Comparison of ENCODE assay signal across 13 cellular contexts in genomic region chr3:57815034-57815433, GRCh38. TPM values are rescaled to one million over a fixed set of nuclear protein-coding genes. Genes with fewer than 3 reads are reported as not detected.
DNase-seq lines count a peak whose midpoint lies in the region; ATAC-seq and TF ChIP-seq lines count a peak whose summit lies in the region.
"Had no signal": no experiment of that assay in that cellular context is flagged by ENCODE, and none has a peak within 500 bp of the region (broad histone marks: within the 10 kb centered on the region; RNA-seq: fewer than 3 reads in every experiment).

No MANE protein-coding gene starts in this region.

- POLR2A ChIA-PET in OCI-LY7 (lab: Charles Lee): no interaction called here

- intact Hi-C loops in OCI-LY7 (cut with micrococcal nuclease; ENCODE audit: unreplicated experiment): no loop called here
- intact Hi-C loops in psoas muscle (cut with DNase I): no loop called here
- intact Hi-C loops in sciatic nerve (cut with DNase I): no loop called here

- 86 to 93% (median 91%) methylated on average over 6 of the region's 6 CpGs for WGBS in psoas muscle, 3 donors

- ATAC-seq in activated T-helper 17 cell treated with anti-CD3 and anti-CD28 coated beads, Interleukin-2, amount 50 U/mL, for 72 hours (replicated peaks): peak; percentile 72
- ATAC-seq in psoas muscle: no peak
- ATAC-seq in GM18517 (IDR thresholded peaks at IDR 0.05; ENCODE audit: unreplicated experiment): no peak
- ATAC-seq in sciatic nerve: no peak

- peaks cover 10% of the 10 kb centered on the region for H3K4me1 Mint-ChIP-seq in activated T-helper 17 cell treated with anti-CD3 and anti-CD28 coated beads, Interleukin-2, amount 50 U/mL, for 72 hours

- no peak for TF ChIP-seq CTCF in DOHH2 (IDR thresholded peaks at IDR 0.05; ENCODE audit: low read depth, low read length, poor library complexity, severe bottlenecking)
- TF ChIP-seq CTCF in OCI-LY7 (conservative IDR thresholded peaks at IDR 0.05; ENCODE audit: low read length): no peak
- no peak for TF ChIP-seq CTCF in neutrophil (IDR thresholded peaks at IDR 0.05)
- no peak for TF ChIP-seq CTCF in psoas muscle (IDR thresholded peaks at IDR 0.05)

- H3K36me3 ChIP-seq in DOHH2 (ENCODE audit: control insufficient read depth, low read length): no peaks in the 10 kb centered on the region
- H3K36me3 ChIP-seq in OCI-LY7 (ENCODE audit: insufficient read depth, low read length): peaks cover 6% of the 10 kb centered on the region; the same call in 1 of the 2 replicates
- H3K36me3 ChIP-seq in neutrophil: no peaks in the 10 kb centered on the region
- no peaks in the 10 kb centered on the region for H3K36me3 ChIP-seq in psoas muscle (ENCODE audit: insufficient read depth in 1 of 2, low read depth in 1 of 2)

- H3K27ac ChIP-seq in DOHH2 (ENCODE audit: low read depth, low read length): no peak overlapping the region
- H3K27ac ChIP-seq in OCI-LY7 (ENCODE audit: low read depth, low read length, poor library complexity, severe bottlenecking): no peak overlapping the region
- H3K27ac ChIP-seq in neutrophil: peak overlapping the region; percentile 30
- H3K27ac ChIP-seq in psoas muscle: no peak overlapping the region
- H3K27ac ChIP-seq: BLaER1, epithelial cell of prostate had no signal

- H3K27ac Mint-ChIP-seq in activated T-helper 17 cell treated with anti-CD3 and anti-CD28 coated beads, Interleukin-2, amount 50 U/mL, for 72 hours: no peak overlapping the region

- CTCF ChIA-PET in OCI-LY7 (lab: Charles Lee; ENCODE audit: unreplicated experiment): no interaction called here

- H2AFZ ChIP-seq in OCI-LY7 (ENCODE audit: low read length): no peak overlapping the region

- no peaks in the 10 kb centered on the region; the same call in 1 of the 2 replicates for H3F3A ChIP-seq in DOHH2 (ENCODE audit: control insufficient read depth, insufficient read depth)

- no peaks in the 10 kb centered on the region for H3K9me2 ChIP-seq in DOHH2 (replicated peaks; ENCODE audit: control insufficient read depth, low read length)
- no peaks in the 10 kb centered on the region for H3K9me2 ChIP-seq in OCI-LY7 (ENCODE audit: insufficient read depth, low read length)

- H4K20me1 ChIP-seq in DOHH2 (ENCODE audit: control insufficient read depth, insufficient read depth, low read depth, low read length): no peaks in the 10 kb centered on the region; the same call in 1 of the 2 replicates
- 0 out of 2 replicates have a peak, but pooled peaks cover 8% of the 10 kb centered on the region for H4K20me1 ChIP-seq in OCI-LY7 (ENCODE audit: insufficient read depth, low read length)

- H3K4me1 ChIP-seq in DOHH2 (ENCODE audit: control insufficient read depth, low read length): peaks cover 9% of the 10 kb centered on the region
- H3K4me1 ChIP-seq in OCI-LY7 (ENCODE audit: insufficient read depth, low read length, poor library complexity, severe bottlenecking): peaks cover 9% of the 10 kb centered on the region
- H3K4me1 ChIP-seq in neutrophil (ENCODE audit: control insufficient read depth in 1 of 2, insufficient read depth in 1 of 2, low read depth in 1 of 2, low read length in 1 of 2): peaks cover 12 to 28% of the 10 kb centered on the region in 2 experiments
- H3K4me1 ChIP-seq in psoas muscle: peaks cover 22% of the 10 kb centered on the region

- no TSS peak for BruUV-seq in OCI-LY7 (replicated peaks; lab: Mats Ljungman, UMichigan)

- H3K4me3 ChIP-seq in DOHH2 (ENCODE audit: low read length) (no peak overlapping the region), OCI-LY7 (ENCODE audit: low read depth, low read length, poor library complexity, severe bottlenecking) (no peak overlapping the region), neutrophil (ENCODE audit: low read depth in 1 of 2, low read length in 1 of 2) (no peak overlapping the region), psoas muscle (no peak overlapping the region)
- H3K4me3 ChIP-seq: BLaER1 had no signal

- H3K27me3 Mint-ChIP-seq in activated T-helper 17 cell treated with anti-CD3 and anti-CD28 coated beads, Interleukin-2, amount 50 U/mL, for 72 hours: no peaks in the 10 kb centered on the region

- H3K36me3 Mint-ChIP-seq in activated T-helper 17 cell treated with anti-CD3 and anti-CD28 coated beads, Interleukin-2, amount 50 U/mL, for 72 hours (ENCODE audit: low read depth): no peaks in the 10 kb centered on the region

- no peaks in the 10 kb centered on the region; the same call in 1 of the 2 replicates for H3K9me3 ChIP-seq in DOHH2 (ENCODE audit: control insufficient read depth, insufficient read depth, low read length)
- peaks cover 13% of the 10 kb centered on the region for H3K9me3 ChIP-seq in OCI-LY7 (ENCODE audit: low read length)
- no peaks in the 10 kb centered on the region for H3K9me3 ChIP-seq in neutrophil
- no peaks in the 10 kb centered on the region for H3K9me3 ChIP-seq in psoas muscle

- H3K79me2 ChIP-seq in DOHH2 (ENCODE audit: control insufficient read depth, low read length): peaks cover 78% of the 10 kb centered on the region
- peaks cover 50% of the 10 kb centered on the region; the same call in 1 of the 2 replicates for H3K79me2 ChIP-seq in OCI-LY7 (ENCODE audit: insufficient read depth, low read depth, low read length)

- peak; percentile 39 for DNase-seq in OCI-LY7 (ENCODE audit: low spot score)
- no peak for DNase-seq in psoas muscle
- DNase-seq in GDM1 (lab: John Stamatoyannopoulos, UW): no peak
- DNase-seq in sciatic nerve (ENCODE audit: low spot score): no peak
- DNase-seq: NCI-H1092, NCI-H526, SIG-M5 had no signal

- H3K27me3 ChIP-seq in DOHH2 (ENCODE audit: control insufficient read depth, low read length) (no peaks in the 10 kb centered on the region), neutrophil (no peaks in the 10 kb centered on the region), psoas muscle (ENCODE audit: insufficient read depth in 3 of 3, low read length in 2 of 3) (no peaks in the 10 kb centered on the region)
- H3K27me3 ChIP-seq: BLaER1 had no signal

- peak overlapping the region; percentile 22 for H3K4me2 ChIP-seq in DOHH2 (ENCODE audit: low read length)
- H3K4me2 ChIP-seq in OCI-LY7 (ENCODE audit: low read length): peak overlapping the region; percentile 17
- H3K4me2 ChIP-seq: BLaER1 had no signal

- H3K9me3 Mint-ChIP-seq in activated T-helper 17 cell treated with anti-CD3 and anti-CD28 coated beads, Interleukin-2, amount 50 U/mL, for 72 hours: no peaks in the 10 kb centered on the region

- peak overlapping the region; percentile 41 for H3K4me3 Mint-ChIP-seq in activated T-helper 17 cell treated with anti-CD3 and anti-CD28 coated beads, Interleukin-2, amount 50 U/mL, for 72 hours

RNA-seq across cellular contexts. Expression of gene SLMAP, which starts 58.9 kb away (rescaled TPM):
- 39.1 and 41.6 TPM in 2 replicates for total RNA-seq in OCI-LY7 (2014; rRNA removed; shearing (Covaris generic))
- total RNA-seq in OCI-LY7 (2022) (68.4 and 71.3 TPM in 2 replicates), psoas muscle (100 to 1,000 TPM; 106 to 180 (median 124) TPM), sciatic nerve (111 TPM)
- total RNA-seq in activated T-helper 17 cell treated with anti-CD3 and anti-CD28 coated beads, Interleukin-2, amount 50 U/mL, for 72 hours: 10 to 100 TPM; 33.8 to 55.6 TPM
- polyA plus RNA-seq in psoas muscle: 10 to 100 TPM; 31.2 to 82.4 (median 40.6) TPM
